In genomic region chr4:63106600-63106999, GRCh38 we compare ENCODE assay signal across 37 cellular contexts.
"Had no signal": no experiment of that assay in that cellular context is flagged by ENCODE, and none has a peak within 500 bp of the region (broad histone marks: within the 10 kb centered on the region; RNA-seq: fewer than 3 reads in every experiment).

No MANE protein-coding gene starts in this region.

- H3K9me3 ChIP-seq: adrenal gland, body of pancreas had no signal

- DNase-seq: activated CD4-positive, alpha-beta memory T cell treated with anti-CD3 and anti-CD28 coated beads, Interleukin-2, amount 10 ng/mL, durations not matched to agents 7 days and 5 days; activated CD4-positive, alpha-beta T cell treated with anti-CD3 and anti-CD28 coated beads for 1 hour; activated CD4-positive, alpha-beta T cell treated with anti-CD3 and anti-CD28 coated beads for 36 hours; activated CD4-positive, alpha-beta T cell treated with anti-CD3 and anti-CD28 coated beads for 48 hours; activated CD4-positive, alpha-beta T cell treated with anti-CD3 and anti-CD28 coated beads, Interleukin-2, amount 10 ng/mL, durations not matched to agents 7 days and 5 days; activated CD4-positive, alpha-beta T cell treated with anti-CD3 and anti-CD28 coated beads, Interleukin-2, amount 50 U/mL, for 48 hours; activated CD4-positive, CD25-positive, alpha-beta regulatory T cell; activated CD8-positive, alpha-beta memory T cell treated with anti-CD3 and anti-CD28 coated beads for 24 hours; activated CD8-positive, alpha-beta memory T cell treated with anti-CD3 and anti-CD28 coated beads, Interleukin-2, amount 10 ng/mL, durations not matched to agents 7 days and 5 days; activated CD8-positive, alpha-beta memory T cell treated with anti-CD3 and anti-CD28 coated beads, Interleukin-2, amount 50 U/mL, for 48 hours; activated CD8-positive, alpha-beta T cell treated with anti-CD3 and anti-CD28 coated beads, Interleukin-2, amount 10 ng/mL, durations not matched to agents 7 days and 5 days; activated effector memory CD4-positive, alpha-beta T cell treated with anti-CD3 and anti-CD28 coated beads, Interleukin-2, amount 50 U/mL, for 16 hours; activated gamma-delta T cell treated with Interleukin-2 at 50 U/mL for 16 hours; activated naive CD4-positive, alpha-beta T cell; activated naive CD4-positive, alpha-beta T cell treated with anti-CD3 and anti-CD28 coated beads for 36 hours; activated naive CD4-positive, alpha-beta T cell treated with anti-CD3 and anti-CD28 coated beads, Interleukin-2, amount 50 U/mL, for 16 hours; activated naive CD8-positive, alpha-beta T cell treated with anti-CD3 and anti-CD28 coated beads for 36 hours; activated T-cell treated with anti-CD3 and anti-CD28 coated beads, Interleukin-2, amount 50 U/mL, for 24 hours; activated T-cell treated with anti-CD3 and anti-CD28 coated beads, Interleukin-2, amount 50 U/mL, for 48 hours; adrenal gland; amniotic stem cell; aorta; body of pancreas; brain microvascular endothelial cell; central memory CD4-positive, alpha-beta T cell; T-helper 1 cell; T-helper 2 cell; T-helper 9 cell had no signal

- FAIRE-seq: astrocyte, TTC549 had no signal

- H3K36me3 Mint-ChIP-seq: activated CD8-positive, alpha-beta memory T cell treated with anti-CD3 and anti-CD28 coated beads, Interleukin-2, amount 10 ng/mL, durations not matched to agents 7 days and 5 days; activated naive CD8-positive, alpha-beta T cell treated with anti-CD3 and anti-CD28 coated beads for 36 hours had no signal

- H3K36me3 ChIP-seq: adrenal gland, brain microvascular endothelial cell had no signal

- H3K27me3 Mint-ChIP-seq: activated CD4-positive, alpha-beta memory T cell treated with anti-CD3 and anti-CD28 coated beads, Interleukin-2, amount 10 ng/mL, durations not matched to agents 7 days and 5 days; activated CD4-positive, alpha-beta T cell treated with anti-CD3 and anti-CD28 coated beads for 36 hours; activated CD4-positive, alpha-beta T cell treated with anti-CD3 and anti-CD28 coated beads, Interleukin-2, amount 10 ng/mL, durations not matched to agents 7 days and 5 days; activated CD8-positive, alpha-beta memory T cell treated with anti-CD3 and anti-CD28 coated beads, Interleukin-2, amount 10 ng/mL, durations not matched to agents 7 days and 5 days; activated naive CD8-positive, alpha-beta T cell treated with anti-CD3 and anti-CD28 coated beads for 36 hours; activated T-cell treated with anti-CD3 and anti-CD28 coated beads, Interleukin-2, amount 50 U/mL, for 24 hours had no signal

- H3K27me3 ChIP-seq: adrenal gland, body of pancreas, brain microvascular endothelial cell, breast epithelium had no signal

- H3K4me3 Mint-ChIP-seq: activated CD4-positive, alpha-beta memory T cell treated with anti-CD3 and anti-CD28 coated beads, Interleukin-2, amount 10 ng/mL, durations not matched to agents 7 days and 5 days; activated CD4-positive, alpha-beta T cell treated with anti-CD3 and anti-CD28 coated beads for 36 hours; activated CD4-positive, alpha-beta T cell treated with anti-CD3 and anti-CD28 coated beads, Interleukin-2, amount 10 ng/mL, durations not matched to agents 7 days and 5 days; activated CD8-positive, alpha-beta memory T cell treated with anti-CD3 and anti-CD28 coated beads, Interleukin-2, amount 10 ng/mL, durations not matched to agents 7 days and 5 days; activated CD8-positive, alpha-beta T cell treated with anti-CD3 and anti-CD28 coated beads, Interleukin-2, amount 10 ng/mL, durations not matched to agents 7 days and 5 days; activated naive CD4-positive, alpha-beta T cell treated with anti-CD3 and anti-CD28 coated beads for 36 hours; activated naive CD8-positive, alpha-beta T cell treated with anti-CD3 and anti-CD28 coated beads for 36 hours; activated T-cell treated with anti-CD3 and anti-CD28 coated beads, Interleukin-2, amount 50 U/mL, for 24 hours; T-helper 1 cell treated with Interleukin-12 subunit alpha and Interleukin-12 subunit beta and Interleukin-4 antibody, amounts not matched to agents 30 μg/mL and 1 μg/mL, for 36 hours; T-helper 2 cell treated with Interferon-gamma antibody and Interleukin-4, amounts not matched to agents 5 μg/mL and 100 μg/mL, for 36 hours; WTC11 had no signal

- H3K4me1 ChIP-seq: adrenal gland, body of pancreas, breast epithelium had no signal

- ATAC-seq: activated CD4-positive, alpha-beta T cell treated with anti-CD3 and anti-CD28 coated beads for 36 hours; activated CD4-positive, CD25-positive, alpha-beta regulatory T cell treated with anti-CD3 and anti-CD28 coated beads, Interleukin-2, amount 50 U/mL, for 24 hours; activated CD8-positive, alpha-beta memory T cell treated with anti-CD3 and anti-CD28 coated beads, Interleukin-2, amount 10 ng/mL, durations not matched to agents 7 days and 5 days; activated CD8-positive, alpha-beta T cell treated with anti-CD3 and anti-CD28 coated beads, Interleukin-2, amount 10 ng/mL, durations not matched to agents 7 days and 5 days; activated naive CD4-positive, alpha-beta T cell treated with anti-CD3 and anti-CD28 coated beads, Interleukin-2, amount 50 U/mL, for 72 hours; body of pancreas had no signal

- H3K4me1 Mint-ChIP-seq: activated CD4-positive, alpha-beta memory T cell treated with anti-CD3 and anti-CD28 coated beads, Interleukin-2, amount 10 ng/mL, durations not matched to agents 7 days and 5 days; activated CD4-positive, alpha-beta T cell treated with anti-CD3 and anti-CD28 coated beads for 36 hours; activated CD4-positive, alpha-beta T cell treated with anti-CD3 and anti-CD28 coated beads, Interleukin-2, amount 10 ng/mL, durations not matched to agents 7 days and 5 days; activated CD8-positive, alpha-beta memory T cell treated with anti-CD3 and anti-CD28 coated beads, Interleukin-2, amount 10 ng/mL, durations not matched to agents 7 days and 5 days; activated naive CD8-positive, alpha-beta T cell treated with anti-CD3 and anti-CD28 coated beads for 36 hours had no signal

- H3K4me3 ChIP-seq: adrenal gland, body of pancreas, breast epithelium had no signal

- H3K27ac ChIP-seq: adrenal gland, body of pancreas, brain microvascular endothelial cell, breast epithelium, VCaP had no signal

- H3K27ac Mint-ChIP-seq: activated CD4-positive, alpha-beta memory T cell treated with anti-CD3 and anti-CD28 coated beads, Interleukin-2, amount 10 ng/mL, durations not matched to agents 7 days and 5 days; activated CD4-positive, alpha-beta T cell treated with anti-CD3 and anti-CD28 coated beads for 36 hours; activated CD4-positive, alpha-beta T cell treated with anti-CD3 and anti-CD28 coated beads, Interleukin-2, amount 10 ng/mL, durations not matched to agents 7 days and 5 days; activated CD8-positive, alpha-beta memory T cell treated with anti-CD3 and anti-CD28 coated beads, Interleukin-2, amount 10 ng/mL, durations not matched to agents 7 days and 5 days; activated CD8-positive, alpha-beta T cell treated with anti-CD3 and anti-CD28 coated beads, Interleukin-2, amount 10 ng/mL, durations not matched to agents 7 days and 5 days; activated naive CD4-positive, alpha-beta T cell treated with anti-CD3 and anti-CD28 coated beads for 36 hours; activated naive CD4-positive, alpha-beta T cell treated with anti-CD3 and anti-CD28 coated beads, Interleukin-2, amount 50 U/mL, for 72 hours; activated naive CD8-positive, alpha-beta T cell treated with anti-CD3 and anti-CD28 coated beads for 36 hours; activated T-cell treated with anti-CD3 and anti-CD28 coated beads, Interleukin-2, amount 50 U/mL, for 24 hours; T-helper 1 cell treated with Interleukin-12 subunit alpha and Interleukin-12 subunit beta and Interleukin-4 antibody, amounts not matched to agents 30 μg/mL and 1 μg/mL, for 36 hours; T-helper 2 cell treated with Interferon-gamma antibody and Interleukin-4, amounts not matched to agents 5 μg/mL and 100 μg/mL, for 36 hours; WTC11 had no signal
